9 cellular contexts compared by ENCODE assay signal in genomic region chr22:40728731-40729189, GRCh38. TPM values are rescaled to one million over a fixed set of nuclear protein-coding genes. Genes with fewer than 3 reads are reported as not detected.
DNase-seq lines count a peak whose midpoint lies in the region; TF ChIP-seq lines count a peak whose summit lies in the region.
"Had no signal": no experiment of that assay in that cellular context is flagged by ENCODE, and none has a peak within 500 bp of the region (broad histone marks: within the 10 kb centered on the region; RNA-seq: fewer than 3 reads in every experiment).

No MANE protein-coding gene starts in this region.

- peaks cover 22% of the 10 kb centered on the region for H3K4me1 Mint-ChIP-seq in endothelial cell (ENCODE audit: unreplicated experiment)

- peak overlapping the region; percentile 68 for H3K27ac Mint-ChIP-seq in endothelial cell (ENCODE audit: unreplicated experiment)
- H3K27ac Mint-ChIP-seq: dendritic cell treated with granulocyte-macrophage colony-stimulating factor and Interleukin-4, amounts not matched to agents 40 ng/mL and 50 ng/mL, for 4 days had no signal

- no peak for TF ChIP-seq CTCF in endothelial cell (IDR thresholded peaks at IDR 0.05; ENCODE audit: unreplicated experiment)

- DNase-seq in M059J (ENCODE audit: low read depth) (peak; percentile 60), endothelial cell (ENCODE audit: low spot score) (no peak), UCSD-AML1 (lab: John Stamatoyannopoulos, UW; ENCODE audit: unreplicated experiment) (no peak), mesenteric fat pad (ENCODE audit: low spot score) (no peak), D341Med (ENCODE audit: low spot score) (no peak), HK-2 (ENCODE audit: unreplicated experiment) (no peak)
- DNase-seq in activated CD4-positive, alpha-beta T cell treated with anti-CD3 and anti-CD28 coated beads for 48 hours, result peak; percentile 69
- DNase-seq in stimulated activated CD4-positive, alpha-beta T cell treated with anti-CD3 and anti-CD28 coated beads, Interleukin-4, amount 100 ng/mL, for 24 hours, result peak; percentile 50

- H3K9me3 Mint-ChIP-seq in endothelial cell (ENCODE audit: unreplicated experiment), result no peaks in the 10 kb centered on the region
- H3K9me3 Mint-ChIP-seq: dendritic cell treated with granulocyte-macrophage colony-stimulating factor and Interleukin-4, amounts not matched to agents 40 ng/mL and 50 ng/mL, for 4 days had no signal

- no peak overlapping the region for H3K4me3 Mint-ChIP-seq in endothelial cell (ENCODE audit: unreplicated experiment)
- H3K4me3 Mint-ChIP-seq: dendritic cell treated with granulocyte-macrophage colony-stimulating factor and Interleukin-4, amounts not matched to agents 40 ng/mL and 50 ng/mL, for 4 days had no signal

- no peaks in the 10 kb centered on the region for H3K36me3 Mint-ChIP-seq in endothelial cell (ENCODE audit: low read depth, unreplicated experiment)

- H3K27me3 Mint-ChIP-seq in endothelial cell (ENCODE audit: unreplicated experiment), result no peaks in the 10 kb centered on the region

RNA-seq across cellular contexts. Expression of gene MCHR1, which starts 49.5 kb away (rescaled TPM):
- 0.07 TPM in 1 of 2 replicates, not detected in the other for total RNA-seq in M059J (2014; rRNA removed; shearing (Covaris generic))
- total RNA-seq in endothelial cell (ENCODE audit: unreplicated experiment) (6.6 TPM), mesenteric fat pad (not detected)

Comparison
In these comparisons a context has a peak if more than half of its experiments do, and no peak if none do; other contexts are left out.
1. DNase-seq: peak in M059J (single experiment), activated CD4-positive, alpha-beta T cell treated with anti-CD3 and anti-CD28 coated beads for 48 hours (single experiment) and stimulated activated CD4-positive, alpha-beta T cell treated with anti-CD3 and anti-CD28 coated beads, Interleukin-4, amount 100 ng/mL, for 24 hours (single experiment); none in endothelial cell (single experiment), UCSD-AML1 (single experiment), mesenteric fat pad (single experiment), D341Med (single experiment) and HK-2 (single experiment).